ENCODE assay signal across 18 cellular contexts in the genomic region with DNA sequence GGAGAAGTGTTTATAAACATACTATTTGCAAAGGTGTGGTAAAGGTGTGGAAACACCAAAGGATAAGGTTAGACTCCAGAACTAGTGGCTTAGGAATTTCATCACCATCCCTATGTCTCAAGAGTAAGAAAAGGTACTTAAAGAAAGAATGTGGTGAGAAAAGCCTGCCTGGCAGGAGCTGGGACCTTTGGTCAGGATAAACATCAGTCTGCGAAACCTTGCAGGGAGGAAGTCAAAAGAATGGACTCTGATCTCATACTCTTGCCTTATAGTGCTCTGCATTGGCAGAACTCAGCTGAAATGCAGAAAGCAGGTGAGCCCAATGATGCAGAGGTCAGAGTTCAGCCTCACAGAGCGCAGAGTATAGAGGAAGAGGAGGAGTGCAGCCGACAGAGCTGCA.
A peak's percentile ranks its signal among the peaks of the same experiment; 100 is the strongest.
DNase-seq lines count a peak whose midpoint lies in the region; ATAC-seq, FAIRE-seq and TF ChIP-seq lines count a peak whose summit lies in the region.
"Had no signal": no experiment of that assay in that cellular context is flagged by ENCODE, and none has a peak within 500 bp of the region (broad histone marks: within the 10 kb centered on the region; RNA-seq: fewer than 3 reads in every experiment).

No MANE protein-coding gene starts in this region.

- H4K20me1 ChIP-seq in GM23338 (replicated peaks; ENCODE audit: insufficient read depth), result no peaks in the 10 kb centered on the region

- TF ChIP-seq CTCF in GM23338 (conservative IDR thresholded peaks at IDR 0.05; ENCODE audit: low read depth in 2 of 2), result no peak

- no peaks in the 10 kb centered on the region for H3F3A ChIP-seq in GM23338 (replicated peaks; ENCODE audit: low read depth)

- H2AFZ ChIP-seq in GM23338, result no peak overlapping the region
- H2AFZ ChIP-seq: PC-9 had no signal

- H3K27ac ChIP-seq in GM23338 (ENCODE audit: low read depth), result no peak overlapping the region
- H3K27ac ChIP-seq: PC-9, SK-N-MC had no signal

- no peak overlapping the region for H3K4me2 ChIP-seq in GM23338
- H3K4me2 ChIP-seq: PC-9 had no signal

- FAIRE-seq in colon (lab: Jason Lieb, UNC), result peak; percentile 24
- FAIRE-seq: GM12878, GM18507, HTR-8/SVneo had no signal

- intact Hi-C loops in left colon (cut with DNase I, micrococcal nuclease), result no loop called here

- no peak overlapping the region for H3K27ac Mint-ChIP-seq in GM23338

- no peaks in the 10 kb centered on the region for H3K79me2 ChIP-seq in GM23338 (replicated peaks; ENCODE audit: insufficient read depth)

- H3K4me3 Mint-ChIP-seq in GM23338, result no peak overlapping the region

- no peaks in the 10 kb centered on the region for H3K4me1 ChIP-seq in GM23338 (ENCODE audit: insufficient read depth)

- H3K4me3 ChIP-seq in GM23338, result no peak overlapping the region
- H3K4me3 ChIP-seq: GM12878, PC-9, SK-N-MC had no signal

- ATAC-seq in GM23338 (no peak), left colon (peak; percentile 86), HG03457 (IDR thresholded peaks at IDR 0.05; ENCODE audit: unreplicated experiment) (no peak), GM19463 (IDR thresholded peaks at IDR 0.05; ENCODE audit: unreplicated experiment) (no peak)
- ATAC-seq: GM12878 had no signal

- no peaks in the 10 kb centered on the region for H3K27me3 ChIP-seq in GM23338 (ENCODE audit: insufficient read depth)

- H3K36me3 Mint-ChIP-seq in GM23338 (ENCODE audit: low read depth), result peaks cover 5% of the 10 kb centered on the region; the same call in 2 of the 3 replicates

- no peaks in the 10 kb centered on the region for H3K36me3 ChIP-seq in GM23338 (ENCODE audit: insufficient read depth)

- peaks cover 12% of the 10 kb centered on the region for H3K9me3 Mint-ChIP-seq in GM23338

- DNase-seq in GM23338 (ENCODE audit: low spot score), result peak; percentile 11
- DNase-seq in left colon, result peak; percentile 56 to 82
- peak; percentile 50 for DNase-seq in renal cortical epithelial cell (ENCODE audit: low read depth)
- DNase-seq in NCI-H187 (lab: John Stamatoyannopoulos, UW), result no peak
- no peak for DNase-seq in GF-D8 (lab: John Stamatoyannopoulos, UW)
- DNase-seq: C1 segment of cervical spinal cord; NCI-H1436; NCI-H2227 treated with DMSO at 0.1 percent for 48 hours; NCI-H526; NK-92 treated with Interleukin-12 subunit alpha and Interleukin-12 subunit beta, amount 100 ng/mL, for 24 hours had no signal

- H3K4me1 Mint-ChIP-seq in GM23338, result no peaks in the 10 kb centered on the region

- H3K27me3 Mint-ChIP-seq in GM23338 (ENCODE audit: insufficient read depth, low read depth, poor library complexity), result no peaks in the 10 kb centered on the region

- no peaks in the 10 kb centered on the region for H3K9me2 ChIP-seq in GM23338 (ENCODE audit: insufficient read depth)

TF ChIP-seq in GM23338, 12 proteins besides CTCF, POLR2A, EP300 and RAD21 (continues in another document):
- TF ChIP-seq ZNF331 (CRISPR knock-in tag; IDR thresholded peaks at IDR 0.05; ENCODE audit: low read depth) (no peak), STAT1 (IDR thresholded peaks at IDR 0.05; ENCODE audit: unreplicated experiment) (no peak), EZH2phosphoT487 (IDR thresholded peaks at IDR 0.05; ENCODE audit: unreplicated experiment) (no peak), CREB1 (CRISPR knock-in tag; IDR thresholded peaks at IDR 0.05; ENCODE audit: low read depth) (no peak), JUNB (IDR thresholded peaks at IDR 0.05; ENCODE audit: unreplicated experiment) (no peak), EZH2 (IDR thresholded peaks at IDR 0.05; ENCODE audit: low read depth, unreplicated experiment) (no peak), ZNF114 (CRISPR knock-in tag; IDR thresholded peaks at IDR 0.05) (no peak), NANOG (IDR thresholded peaks at IDR 0.05; ENCODE audit: borderline replicate concordance) (no peak), POLR2AphosphoS5 (IDR thresholded peaks at IDR 0.05; ENCODE audit: low read depth) (no peak)
- TF ChIP-seq, protein P1, sequence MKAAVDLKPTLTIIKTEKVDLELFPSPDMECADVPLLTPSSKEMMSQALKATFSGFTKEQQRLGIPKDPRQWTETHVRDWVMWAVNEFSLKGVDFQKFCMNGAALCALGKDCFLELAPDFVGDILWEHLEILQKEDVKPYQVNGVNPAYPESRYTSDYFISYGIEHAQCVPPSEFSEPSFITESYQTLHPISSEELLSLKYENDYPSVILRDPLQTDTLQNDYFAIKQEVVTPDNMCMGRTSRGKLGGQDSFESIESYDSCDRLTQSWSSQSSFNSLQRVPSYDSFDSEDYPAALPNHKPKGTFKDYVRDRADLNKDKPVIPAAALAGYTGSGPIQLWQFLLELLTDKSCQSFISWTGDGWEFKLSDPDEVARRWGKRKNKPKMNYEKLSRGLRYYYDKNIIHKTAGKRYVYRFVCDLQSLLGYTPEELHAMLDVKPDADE (IDR thresholded peaks at IDR 0.05), result no peak
- TF ChIP-seq, protein P2, sequence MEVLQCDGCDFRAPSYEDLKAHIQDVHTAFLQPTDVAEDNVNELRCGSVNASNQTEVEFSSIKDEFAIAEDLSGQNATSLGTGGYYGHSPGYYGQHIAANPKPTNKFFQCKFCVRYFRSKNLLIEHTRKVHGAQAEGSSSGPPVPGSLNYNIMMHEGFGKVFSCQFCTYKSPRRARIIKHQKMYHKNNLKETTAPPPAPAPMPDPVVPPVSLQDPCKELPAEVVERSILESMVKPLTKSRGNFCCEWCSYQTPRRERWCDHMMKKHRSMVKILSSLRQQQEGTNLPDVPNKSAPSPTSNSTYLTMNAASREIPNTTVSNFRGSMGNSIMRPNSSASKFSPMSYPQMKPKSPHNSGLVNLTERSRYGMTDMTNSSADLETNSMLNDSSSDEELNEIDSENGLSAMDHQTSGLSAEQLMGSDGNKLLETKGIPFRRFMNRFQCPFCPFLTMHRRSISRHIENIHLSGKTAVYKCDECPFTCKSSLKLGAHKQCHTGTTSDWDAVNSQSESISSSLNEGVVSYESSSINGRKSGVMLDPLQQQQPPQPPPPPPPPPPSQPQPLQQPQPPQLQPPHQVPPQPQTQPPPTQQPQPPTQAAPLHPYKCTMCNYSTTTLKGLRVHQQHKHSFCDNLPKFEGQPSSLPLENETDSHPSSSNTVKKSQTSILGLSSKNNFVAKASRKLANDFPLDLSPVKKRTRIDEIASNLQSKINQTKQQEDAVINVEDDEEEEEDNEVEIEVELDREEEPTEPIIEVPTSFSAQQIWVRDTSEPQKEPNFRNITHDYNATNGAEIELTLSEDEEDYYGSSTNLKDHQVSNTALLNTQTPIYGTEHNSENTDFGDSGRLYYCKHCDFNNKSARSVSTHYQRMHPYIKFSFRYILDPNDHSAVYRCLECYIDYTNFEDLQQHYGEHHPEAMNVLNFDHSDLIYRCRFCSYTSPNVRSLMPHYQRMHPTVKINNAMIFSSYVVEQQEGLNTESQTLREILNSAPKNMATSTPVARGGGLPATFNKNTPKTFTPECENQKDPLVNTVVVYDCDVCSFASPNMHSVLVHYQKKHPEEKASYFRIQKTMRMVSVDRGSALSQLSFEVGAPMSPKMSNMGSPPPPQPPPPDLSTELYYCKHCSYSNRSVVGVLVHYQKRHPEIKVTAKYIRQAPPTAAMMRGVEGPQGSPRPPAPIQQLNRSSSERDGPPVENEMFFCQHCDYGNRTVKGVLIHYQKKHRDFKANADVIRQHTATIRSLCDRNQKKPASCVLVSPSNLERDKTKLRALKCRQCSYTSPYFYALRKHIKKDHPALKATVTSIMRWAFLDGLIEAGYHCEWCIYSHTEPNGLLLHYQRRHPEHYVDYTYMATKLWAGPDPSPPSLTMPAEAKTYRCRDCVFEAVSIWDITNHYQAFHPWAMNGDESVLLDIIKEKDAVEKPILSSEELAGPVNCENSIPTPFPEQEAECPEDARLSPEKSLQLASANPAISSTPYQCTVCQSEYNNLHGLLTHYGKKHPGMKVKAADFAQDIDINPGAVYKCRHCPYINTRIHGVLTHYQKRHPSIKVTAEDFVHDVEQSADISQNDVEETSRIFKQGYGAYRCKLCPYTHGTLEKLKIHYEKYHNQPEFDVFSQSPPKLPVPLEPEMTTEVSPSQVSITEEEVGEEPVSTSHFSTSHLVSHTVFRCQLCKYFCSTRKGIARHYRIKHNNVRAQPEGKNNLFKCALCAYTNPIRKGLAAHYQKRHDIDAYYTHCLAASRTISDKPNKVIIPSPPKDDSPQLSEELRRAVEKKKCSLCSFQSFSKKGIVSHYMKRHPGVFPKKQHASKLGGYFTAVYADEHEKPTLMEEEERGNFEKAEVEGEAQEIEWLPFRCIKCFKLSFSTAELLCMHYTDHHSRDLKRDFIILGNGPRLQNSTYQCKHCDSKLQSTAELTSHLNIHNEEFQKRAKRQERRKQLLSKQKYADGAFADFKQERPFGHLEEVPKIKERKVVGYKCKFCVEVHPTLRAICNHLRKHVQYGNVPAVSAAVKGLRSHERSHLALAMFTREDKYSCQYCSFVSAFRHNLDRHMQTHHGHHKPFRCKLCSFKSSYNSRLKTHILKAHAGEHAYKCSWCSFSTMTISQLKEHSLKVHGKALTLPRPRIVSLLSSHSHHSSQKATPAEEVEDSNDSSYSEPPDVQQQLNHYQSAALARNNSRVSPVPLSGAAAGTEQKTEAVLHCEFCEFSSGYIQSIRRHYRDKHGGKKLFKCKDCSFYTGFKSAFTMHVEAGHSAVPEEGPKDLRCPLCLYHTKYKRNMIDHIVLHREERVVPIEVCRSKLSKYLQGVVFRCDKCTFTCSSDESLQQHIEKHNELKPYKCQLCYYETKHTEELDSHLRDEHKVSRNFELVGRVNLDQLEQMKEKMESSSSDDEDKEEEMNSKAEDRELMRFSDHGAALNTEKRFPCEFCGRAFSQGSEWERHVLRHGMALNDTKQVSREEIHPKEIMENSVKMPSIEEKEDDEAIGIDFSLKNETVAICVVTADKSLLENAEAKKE (CRISPR knock-in tag; IDR thresholded peaks at IDR 0.05), result no peak

Comparison
In these comparisons a context has a peak if more than half of its experiments do, and no peak if none do; other contexts are left out.
1. DNase-seq: peak in GM23338 (single experiment), left colon (2 of 2) and renal cortical epithelial cell (single experiment); none in NCI-H187 (0 of 2) and GF-D8 (single experiment).